In genomic region chr4:33722254-33722653, GRCh38 we compare ENCODE assay signal across 19 cellular contexts.
A peak's percentile ranks its signal among the peaks of the same experiment; 100 is the strongest.
DNase-seq lines count a peak whose midpoint lies in the region; ATAC-seq and TF ChIP-seq lines count a peak whose summit lies in the region.
"Had no signal": no experiment of that assay in that cellular context is flagged by ENCODE, and none has a peak within 500 bp of the region (broad histone marks: within the 10 kb centered on the region; RNA-seq: fewer than 3 reads in every experiment).

No MANE protein-coding gene starts in this region.

- H3K4me2 ChIP-seq in SK-N-SH = no peak overlapping the region

- CTCF ChIA-PET in SK-N-SH (lab: Yijun Ruan, JAX) = interaction anchor here (0.6 to 1.5 kb wide), 5 partner anchors 13 to 216 kb away, joined by 3 to 5 read pairs (median 3); no protein-coding TSS in a partner anchor

- H3K36me3 ChIP-seq in SK-N-SH (replicated peaks in 1 of 2; ENCODE audit: control insufficient read depth in 1 of 2, insufficient read depth in 2 of 2, low read length in 1 of 2) = no peaks in the 10 kb centered on the region
- no peaks in the 10 kb centered on the region for H3K36me3 ChIP-seq in left lung
- no peaks in the 10 kb centered on the region for H3K36me3 ChIP-seq in vagina
- H3K36me3 ChIP-seq: heart left ventricle, MG63 had no signal

- TF ChIP-seq POLR2A in vagina (IDR thresholded peaks at IDR 0.05) = no peak

- intact Hi-C loops in left lung (cut with DNase I) (no loop called here), vagina (cut with DNase I) (no loop called here)

- DNase-seq in SK-N-SH = no peak
- DNase-seq in coronary artery (ENCODE audit: low spot score) = no peak
- DNase-seq in left lung = no peak
- no peak for DNase-seq in vagina (ENCODE audit: extremely low spot score in 2 of 2)
- DNase-seq in NCI-H2029 treated with DMSO at 0.1 percent for 48 hours (lab: John Stamatoyannopoulos, UW) = no peak
- DNase-seq in SHP77 treated with DMSO at 0.1 percent for 48 hours (lab: John Stamatoyannopoulos, UW) = no peak
- DNase-seq in stimulated activated CD4-positive, alpha-beta T cell treated with anti-CD3 and anti-CD28 coated beads, Interleukin-1b, Interleukin-23, amount 100 ng/mL, for 48 hours = no peak
- DNase-seq: activated CD4-positive, CD25-positive, alpha-beta regulatory T cell; heart left ventricle; immature natural killer cell; MG63; natural killer cell; NCI-H1694; NCI-H345; stimulated activated naive CD4-positive, alpha-beta T cell; T-helper 2 cell had no signal

- TF ChIP-seq RAD21 in SK-N-SH (IDR thresholded peaks at IDR 0.05; ENCODE audit: low read length) = no peak

- no peaks in the 10 kb centered on the region for H4K20me1 ChIP-seq in SK-N-SH (ENCODE audit: insufficient read depth)

- TF ChIP-seq EP300 in SK-N-SH (IDR thresholded peaks at IDR 0.05; ENCODE audit: borderline replicate concordance in 1 of 2, low read depth in 1 of 2, low read length in 1 of 2) = no peak

- TF ChIP-seq CTCF in SK-N-SH (IDR thresholded peaks at IDR 0.05) (no peak), coronary artery (IDR thresholded peaks at IDR 0.05) (no peak), left lung (IDR thresholded peaks at IDR 0.05) (no peak), vagina (IDR thresholded peaks at IDR 0.05) (no peak)

- WGBS in SK-N-SH (ENCODE audit: low lambda C conversion rate) = 62% methylated on average over 2 of the region's 2 CpGs

- ATAC-seq in SK-N-SH treated with all-trans-retinoic acid at 6 μM for 48 hours (no peak), left lung (peak; percentile 19)
- ATAC-seq: natural killer cell, Right ventricle myocardium inferior had no signal

- H3K4me1 ChIP-seq in SK-N-SH (ENCODE audit: control insufficient read depth in 1 of 2, insufficient read depth in 2 of 2, low read depth in 1 of 2, low read length in 1 of 2) = no peaks in the 10 kb centered on the region; a peak in 1 of 4 replicates
- H3K4me1 ChIP-seq in left lung = no peaks in the 10 kb centered on the region
- no peaks in the 10 kb centered on the region for H3K4me1 ChIP-seq in vagina
- H3K4me1 ChIP-seq: heart left ventricle had no signal

- H3K9me3 ChIP-seq in SK-N-SH (no peaks in the 10 kb centered on the region), left lung (no peaks in the 10 kb centered on the region), vagina (no peaks in the 10 kb centered on the region)
- H3K9me3 ChIP-seq: heart left ventricle, MG63 had no signal

- no peak overlapping the region for H3K9ac ChIP-seq in SK-N-SH

- H3F3A ChIP-seq in SK-N-SH (replicated peaks; ENCODE audit: insufficient read depth) = no peaks in the 10 kb centered on the region

- POLR2A ChIA-PET in SK-N-SH (lab: Yijun Ruan, JAX) = no interaction called here

- 0 out of 2 replicates have a peak overlapping the region, but pooled peaks have one; percentile 20 for H2AFZ ChIP-seq in SK-N-SH (ENCODE audit: low read depth)

- H3K9me2 ChIP-seq in SK-N-SH = no peaks in the 10 kb centered on the region

- no peak overlapping the region for H3K27ac ChIP-seq in SK-N-SH (ENCODE audit: low read depth in 2 of 2, low read length in 1 of 2)
- H3K27ac ChIP-seq in coronary artery = no peak overlapping the region
- H3K27ac ChIP-seq in left lung = no peak overlapping the region
- peak overlapping the region; percentile 44 for H3K27ac ChIP-seq in vagina
- H3K27ac ChIP-seq: 22Rv1, heart left ventricle had no signal

- H3K4me3 ChIP-seq in SK-N-SH (ENCODE audit: low read depth in 2 of 2, low read length in 1 of 2) (no peak overlapping the region), coronary artery (peak overlapping the region; percentile 8), left lung (no peak overlapping the region), vagina (no peak overlapping the region)
- H3K4me3 ChIP-seq: MG63 had no signal

- H3K79me2 ChIP-seq in SK-N-SH (ENCODE audit: insufficient read depth) = no peaks in the 10 kb centered on the region

- H3K27me3 ChIP-seq in SK-N-SH (ENCODE audit: insufficient read depth) (no peaks in the 10 kb centered on the region), left lung (no peaks in the 10 kb centered on the region), vagina (no peaks in the 10 kb centered on the region)
- H3K27me3 ChIP-seq: heart left ventricle, MG63 had no signal

TF ChIP-seq in SK-N-SH, 30 proteins besides CTCF, POLR2A, EP300 and RAD21 (continues in another document):
- TF ChIP-seq IRF3 (IDR thresholded peaks at IDR 0.05; ENCODE audit: low read depth, low read length) (no peak), USF1 (IDR thresholded peaks at IDR 0.05; ENCODE audit: borderline replicate concordance, low read depth) (no peak), CHD2 (IDR thresholded peaks at IDR 0.05; ENCODE audit: low read length, partially characterized antibody) (no peak), TAF1 (IDR thresholded peaks at IDR 0.05; ENCODE audit: borderline replicate concordance, low read depth, low read length) (no peak), GABPA (IDR thresholded peaks at IDR 0.05; ENCODE audit: low read depth) (no peak)
- TF ChIP-seq, protein P1, sequence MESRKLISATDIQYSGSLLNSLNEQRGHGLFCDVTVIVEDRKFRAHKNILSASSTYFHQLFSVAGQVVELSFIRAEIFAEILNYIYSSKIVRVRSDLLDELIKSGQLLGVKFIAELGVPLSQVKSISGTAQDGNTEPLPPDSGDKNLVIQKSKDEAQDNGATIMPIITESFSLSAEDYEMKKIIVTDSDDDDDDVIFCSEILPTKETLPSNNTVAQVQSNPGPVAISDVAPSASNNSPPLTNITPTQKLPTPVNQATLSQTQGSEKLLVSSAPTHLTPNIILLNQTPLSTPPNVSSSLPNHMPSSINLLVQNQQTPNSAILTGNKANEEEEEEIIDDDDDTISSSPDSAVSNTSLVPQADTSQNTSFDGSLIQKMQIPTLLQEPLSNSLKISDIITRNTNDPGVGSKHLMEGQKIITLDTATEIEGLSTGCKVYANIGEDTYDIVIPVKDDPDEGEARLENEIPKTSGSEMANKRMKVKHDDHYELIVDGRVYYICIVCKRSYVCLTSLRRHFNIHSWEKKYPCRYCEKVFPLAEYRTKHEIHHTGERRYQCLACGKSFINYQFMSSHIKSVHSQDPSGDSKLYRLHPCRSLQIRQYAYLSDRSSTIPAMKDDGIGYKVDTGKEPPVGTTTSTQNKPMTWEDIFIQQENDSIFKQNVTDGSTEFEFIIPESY (IDR thresholded peaks at IDR 0.05; ENCODE audit: borderline replicate concordance, low read depth) = no peak

TF ChIP-seq in SK-N-SH treated with all-trans-retinoic acid at 6 μM for 48 hours, 23 proteins besides CTCF, POLR2A, EP300 and RAD21:
- no peak for TF ChIP-seq TOX (CRISPR knock-in tag; IDR thresholded peaks at IDR 0.05; ENCODE audit: borderline replicate concordance)
- TF ChIP-seq ZNF8 (CRISPR knock-in tag; IDR thresholded peaks at IDR 0.05) = no peak
- TF ChIP-seq, protein P2, sequence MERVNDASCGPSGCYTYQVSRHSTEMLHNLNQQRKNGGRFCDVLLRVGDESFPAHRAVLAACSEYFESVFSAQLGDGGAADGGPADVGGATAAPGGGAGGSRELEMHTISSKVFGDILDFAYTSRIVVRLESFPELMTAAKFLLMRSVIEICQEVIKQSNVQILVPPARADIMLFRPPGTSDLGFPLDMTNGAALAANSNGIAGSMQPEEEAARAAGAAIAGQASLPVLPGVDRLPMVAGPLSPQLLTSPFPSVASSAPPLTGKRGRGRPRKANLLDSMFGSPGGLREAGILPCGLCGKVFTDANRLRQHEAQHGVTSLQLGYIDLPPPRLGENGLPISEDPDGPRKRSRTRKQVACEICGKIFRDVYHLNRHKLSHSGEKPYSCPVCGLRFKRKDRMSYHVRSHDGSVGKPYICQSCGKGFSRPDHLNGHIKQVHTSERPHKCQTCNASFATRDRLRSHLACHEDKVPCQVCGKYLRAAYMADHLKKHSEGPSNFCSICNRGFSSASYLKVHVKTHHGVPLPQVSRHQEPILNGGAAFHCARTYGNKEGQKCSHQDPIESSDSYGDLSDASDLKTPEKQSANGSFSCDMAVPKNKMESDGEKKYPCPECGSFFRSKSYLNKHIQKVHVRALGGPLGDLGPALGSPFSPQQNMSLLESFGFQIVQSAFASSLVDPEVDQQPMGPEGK (CRISPR knock-in tag; IDR thresholded peaks at IDR 0.05; ENCODE audit: borderline replicate concordance) = no peak
